ENCODE assay signal across 13 cellular contexts in genomic region chr9:135074354-135075233, GRCh38. TPM values are rescaled to one million over a fixed set of nuclear protein-coding genes. Genes with fewer than 3 reads are reported as not detected.
DNase-seq lines count a peak whose midpoint lies in the region; ATAC-seq, FAIRE-seq and TF ChIP-seq lines count a peak whose summit lies in the region.
"Had no signal": no experiment of that assay in that cellular context is flagged by ENCODE, and none has a peak within 500 bp of the region (broad histone marks: within the 10 kb centered on the region; RNA-seq: fewer than 3 reads in every experiment).

No MANE protein-coding gene starts in this region.

- no peak overlapping the region for H3K4me3 Mint-ChIP-seq in activated T-helper 17 cell treated with anti-CD3 and anti-CD28 coated beads, Interleukin-2, amount 50 U/mL, for 72 hours
- H3K4me3 Mint-ChIP-seq: activated naive CD8-positive, alpha-beta T cell treated with anti-CD3 and anti-CD28 coated beads for 36 hours; CD4-positive, CD25-positive, alpha-beta regulatory T cell had no signal

- TF ChIP-seq CTCF in AG10803 (conservative IDR thresholded peaks at IDR 0.05; ENCODE audit: low read length), result no peak
- no peak for TF ChIP-seq CTCF in VCaP (conservative IDR thresholded peaks at IDR 0.05)
- TF ChIP-seq CTCF in psoas muscle (IDR thresholded peaks at IDR 0.05), result no peak

- H3K36me3 Mint-ChIP-seq in activated T-helper 17 cell treated with anti-CD3 and anti-CD28 coated beads, Interleukin-2, amount 50 U/mL, for 72 hours (ENCODE audit: low read depth), result no peaks in the 10 kb centered on the region
- H3K36me3 Mint-ChIP-seq: activated naive CD8-positive, alpha-beta T cell treated with anti-CD3 and anti-CD28 coated beads for 36 hours; CD4-positive, CD25-positive, alpha-beta regulatory T cell had no signal

- H3K9me3 ChIP-seq in iPS-20b (ENCODE audit: insufficient read depth, low read depth, low read length) (no peaks in the 10 kb centered on the region), psoas muscle (no peaks in the 10 kb centered on the region)

- H3K4me3 ChIP-seq in AG10803 (ENCODE audit: low read length) (peak overlapping the region; percentile 5; the same call in 1 of the 2 replicates), iPS-20b (ENCODE audit: low read length) (peak overlapping the region; percentile 61; the same call in 1 of the 2 replicates), psoas muscle (peak overlapping the region; percentile 63)
- H3K4me3 ChIP-seq: PC-9 had no signal

- H3K4me1 ChIP-seq in iPS-20b (ENCODE audit: insufficient read depth, low read length) (peaks cover 7% of the 10 kb centered on the region; the same call in 1 of the 2 replicates), psoas muscle (no peaks in the 10 kb centered on the region)

- FAIRE-seq in RCC 7860 (lab: Jason Lieb, UNC), result no peak

- H3K9me3 Mint-ChIP-seq in activated T-helper 17 cell treated with anti-CD3 and anti-CD28 coated beads, Interleukin-2, amount 50 U/mL, for 72 hours, result no peaks in the 10 kb centered on the region
- H3K9me3 Mint-ChIP-seq: activated naive CD8-positive, alpha-beta T cell treated with anti-CD3 and anti-CD28 coated beads for 36 hours had no signal

- H3K9ac ChIP-seq in iPS-20b (ENCODE audit: low read depth, low read length), result no peak overlapping the region

- no peaks in the 10 kb centered on the region for H3K4me1 Mint-ChIP-seq in activated T-helper 17 cell treated with anti-CD3 and anti-CD28 coated beads, Interleukin-2, amount 50 U/mL, for 72 hours

- H3K27me3 ChIP-seq in iPS-20b (ENCODE audit: insufficient read depth, low read length), result peaks cover 34% of the 10 kb centered on the region
- peaks cover 0 to 68% (median 8%) of the 10 kb centered on the region in 3 donors for H3K27me3 ChIP-seq in psoas muscle (ENCODE audit: insufficient read depth in 3 of 3, low read length in 2 of 3)

- H3K27me3 Mint-ChIP-seq in activated T-helper 17 cell treated with anti-CD3 and anti-CD28 coated beads, Interleukin-2, amount 50 U/mL, for 72 hours, result peaks cover 30% of the 10 kb centered on the region

- H3K27ac ChIP-seq in VCaP, result peak overlapping the region; percentile 87
- no peak overlapping the region for H3K27ac ChIP-seq in iPS-20b (ENCODE audit: low read length)
- no peak overlapping the region for H3K27ac ChIP-seq in psoas muscle
- H3K27ac ChIP-seq: PC-9 had no signal

- intact Hi-C loops in psoas muscle (cut with DNase I), result no loop called here

- no peak overlapping the region for H3K27ac Mint-ChIP-seq in activated T-helper 17 cell treated with anti-CD3 and anti-CD28 coated beads, Interleukin-2, amount 50 U/mL, for 72 hours
- H3K27ac Mint-ChIP-seq: activated naive CD8-positive, alpha-beta T cell treated with anti-CD3 and anti-CD28 coated beads for 36 hours; CD4-positive, CD25-positive, alpha-beta regulatory T cell had no signal

- WGBS in psoas muscle, 3 donors, result 37 to 44% (median 41%) methylated on average over 19 of the region's 19 CpGs

- H3K36me3 ChIP-seq in iPS-20b (ENCODE audit: insufficient read depth, low read depth, low read length), result no peaks in the 10 kb centered on the region
- no peaks in the 10 kb centered on the region for H3K36me3 ChIP-seq in psoas muscle (ENCODE audit: insufficient read depth in 1 of 2, low read depth in 1 of 2)

- no peak for ATAC-seq in psoas muscle
- ATAC-seq in GM18907 (IDR thresholded peaks at IDR 0.05; ENCODE audit: unreplicated experiment), result no peak
- ATAC-seq in activated T-helper 17 cell treated with anti-CD3 and anti-CD28 coated beads, Interleukin-2, amount 50 U/mL, for 72 hours (replicated peaks), result no peak

- DNase-seq in AG10803 (ENCODE audit: low read depth), result no peak
- no peak for DNase-seq in psoas muscle
- DNase-seq in RCC 7860 (ENCODE audit: low spot score), result no peak
- DNase-seq in T-helper 2 cell, result no peak
- DNase-seq: activated CD4-positive, alpha-beta T cell treated with anti-CD3 and anti-CD28 coated beads for 1 hour; activated naive CD8-positive, alpha-beta T cell treated with anti-CD3 and anti-CD28 coated beads for 36 hours; CD4-positive, CD25-positive, alpha-beta regulatory T cell; NCI-H2029; PC-9 had no signal

RNA-seq across cellular contexts. Expression of gene OLFM1, which starts 12.9 kb away (rescaled TPM):
- 10 to 100 TPM in 1 of 4 donors, 1 to 10 TPM in 3; 4.8 to 21.4 (median 6.4) TPM for total RNA-seq in psoas muscle
- 10 to 100 TPM; 11.2 to 23.1 (median 13.0) TPM for polyA plus RNA-seq in psoas muscle
- under 1 TPM in 1 of 2 donors, not detected in 1; 0.32 TPM for total RNA-seq in activated T-helper 17 cell treated with anti-CD3 and anti-CD28 coated beads, Interleukin-2, amount 50 U/mL, for 72 hours
- total RNA-seq: activated naive CD8-positive, alpha-beta T cell treated with anti-CD3 and anti-CD28 coated beads for 36 hours; CD4-positive, CD25-positive, alpha-beta regulatory T cell; PC-9 had no signal
- polyA plus RNA-seq: CD4-positive, CD25-positive, alpha-beta regulatory T cell had no signal

Comparison
In these comparisons a context has a peak if more than half of its experiments do, and no peak if none do; other contexts are left out.
1. H3K4me3 ChIP-seq: peak in every context shown above with its lines; median percentile 63 in psoas muscle; 61 in iPS-20b; 5 in AG10803.
2. RNA of gene OLFM1, which starts 12.9 kb away (total RNA-seq): 4.8 to 21.4 TPM in psoas muscle; 0.32 TPM in activated T-helper 17 cell treated with anti-CD3 and anti-CD28 coated beads, Interleukin-2, amount 50 U/mL, for 72 hours; every median in the first group is over 4 times any median in the second.